15 cellular contexts compared by ENCODE assay signal in the genomic region with DNA sequence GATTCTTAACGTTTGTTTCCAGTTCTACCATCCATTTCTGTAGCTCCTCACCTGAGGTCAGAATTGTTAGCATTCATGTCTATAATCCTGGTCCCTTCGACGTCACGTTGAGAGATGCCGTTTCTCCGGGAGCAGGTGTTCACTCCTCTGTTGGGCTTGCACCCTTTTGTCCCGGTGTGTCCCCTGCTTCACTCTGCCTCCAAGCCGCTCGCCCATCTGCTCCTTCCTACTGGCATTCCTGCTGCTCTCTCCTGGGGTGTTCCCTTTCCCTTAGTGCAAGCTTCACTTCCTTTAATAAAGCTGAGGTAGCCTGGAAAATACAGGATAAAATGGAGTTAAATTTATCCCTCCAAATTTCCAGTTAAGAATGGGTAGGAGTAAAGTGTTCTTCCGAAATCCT.
DNase-seq lines count a peak whose midpoint lies in the region; ATAC-seq and TF ChIP-seq lines count a peak whose summit lies in the region.
"Had no signal": no experiment of that assay in that cellular context is flagged by ENCODE, and none has a peak within 500 bp of the region (broad histone marks: within the 10 kb centered on the region; RNA-seq: fewer than 3 reads in every experiment).

No MANE protein-coding gene starts in this region.

- intact Hi-C loops in CD8-positive, alpha-beta T cell (cut with DNase I, micrococcal nuclease) = loop anchor here (1.0 to 5.0 kb wide), 5 partner anchors 14 to 113 kb away; a partner anchor contains a TSS
- intact Hi-C loops in tibial artery (cut with DNase I; ENCODE audit: low total_unique reads) = no loop called here
- intact Hi-C loops in left colon (cut with DNase I, micrococcal nuclease) = no loop called here

- H3K4me3 Mint-ChIP-seq in CD4-positive, CD25-positive, alpha-beta regulatory T cell = no peak overlapping the region
- H3K4me3 Mint-ChIP-seq in CD8-positive, alpha-beta T cell = no peak overlapping the region
- peak overlapping the region; percentile 21 for H3K4me3 Mint-ChIP-seq in glutamatergic neuron (ENCODE audit: unreplicated experiment)
- H3K4me3 Mint-ChIP-seq: CD14-positive monocyte, naive B cell had no signal

- peaks cover 7% of the 10 kb centered on the region for H3K4me1 ChIP-seq in CD4-positive, CD25-positive, alpha-beta regulatory T cell (ENCODE audit: control insufficient read depth, insufficient read depth, low read length, poor library complexity, severe bottlenecking)
- peaks cover 19% of the 10 kb centered on the region for H3K4me1 ChIP-seq in CD8-positive, alpha-beta T cell (ENCODE audit: insufficient read depth, low read length)
- peaks cover 0 to 12% (median 5%) of the 10 kb centered on the region in 4 donors for H3K4me1 ChIP-seq in tibial artery

- DNase-seq in CD4-positive, CD25-positive, alpha-beta regulatory T cell = no peak
- no peak for DNase-seq in CD8-positive, alpha-beta T cell
- DNase-seq in NCI-H69 (lab: John Stamatoyannopoulos, UW) (peak; percentile 98), glutamatergic neuron (peak; percentile 61), tibial artery (no peak), putamen (ENCODE audit: low spot score) (no peak), left colon (no peak)
- DNase-seq: naive B cell, NCI-H1436 treated with DMSO at 0.1 percent for 48 hours, retina had no signal

- CTCF ChIA-PET in CD8-positive, alpha-beta T cell (lab: Charles Lee) = interaction anchor here (0.9 to 1.8 kb wide), 3 partner anchors 108 to 113 kb away, joined by 3 to 4 read pairs (median 4); no protein-coding TSS in a partner anchor

- POLR2A ChIA-PET in CD8-positive, alpha-beta T cell (lab: Charles Lee) = no interaction called here

- peak overlapping the region; percentile 38 for H3K27ac ChIP-seq in CD4-positive, CD25-positive, alpha-beta regulatory T cell (ENCODE audit: insufficient read depth, low read length, poor library complexity, severe bottlenecking)
- no peak overlapping the region for H3K27ac ChIP-seq in CD8-positive, alpha-beta T cell (ENCODE audit: low read depth, low read length)
- H3K27ac ChIP-seq in tibial artery = no peak overlapping the region
- H3K27ac ChIP-seq: GM23248, SK-N-MC, VCaP had no signal

- TF ChIP-seq CTCF in CD8-positive, alpha-beta T cell (IDR thresholded peaks at IDR 0.05) = no peak
- no peak for TF ChIP-seq CTCF in glutamatergic neuron (IDR thresholded peaks at IDR 0.05; ENCODE audit: partially characterized antibody, unreplicated experiment)
- no peak for TF ChIP-seq CTCF in tibial artery (IDR thresholded peaks at IDR 0.05)

- H3K36me3 Mint-ChIP-seq in CD4-positive, CD25-positive, alpha-beta regulatory T cell = peaks cover 36% of the 10 kb centered on the region
- peaks cover 75% of the 10 kb centered on the region for H3K36me3 Mint-ChIP-seq in CD8-positive, alpha-beta T cell
- H3K36me3 Mint-ChIP-seq in glutamatergic neuron (ENCODE audit: unreplicated experiment) = peaks cover 6% of the 10 kb centered on the region

- H3K4me1 Mint-ChIP-seq in CD4-positive, CD25-positive, alpha-beta regulatory T cell = peaks cover 18 to 77% (median 56%) of the 10 kb centered on the region in 4 donors
- peaks cover 61% of the 10 kb centered on the region for H3K4me1 Mint-ChIP-seq in CD8-positive, alpha-beta T cell (ENCODE audit: low read depth)
- peaks cover 28% of the 10 kb centered on the region for H3K4me1 Mint-ChIP-seq in glutamatergic neuron (ENCODE audit: low read depth, unreplicated experiment)
- H3K4me1 Mint-ChIP-seq: CD14-positive monocyte had no signal

- no peak for ATAC-seq in CD4-positive, CD25-positive, alpha-beta regulatory T cell (ENCODE audit: low read depth in 2 of 2)
- ATAC-seq in CD8-positive, alpha-beta T cell = no peak
- ATAC-seq in left colon = no peak

- H3K9me3 Mint-ChIP-seq in CD4-positive, CD25-positive, alpha-beta regulatory T cell = no peaks in the 10 kb centered on the region
- H3K9me3 Mint-ChIP-seq in CD8-positive, alpha-beta T cell = no peaks in the 10 kb centered on the region
- peaks cover 11% of the 10 kb centered on the region for H3K9me3 Mint-ChIP-seq in glutamatergic neuron (ENCODE audit: unreplicated experiment)
- H3K9me3 Mint-ChIP-seq: CD14-positive monocyte had no signal

- no peaks in the 10 kb centered on the region for H3K9me3 ChIP-seq in CD4-positive, CD25-positive, alpha-beta regulatory T cell (ENCODE audit: control insufficient read depth in 2 of 2, low read length in 2 of 2)
- H3K9me3 ChIP-seq in CD8-positive, alpha-beta T cell (ENCODE audit: low read length) = no peaks in the 10 kb centered on the region
- no peaks in the 10 kb centered on the region for H3K9me3 ChIP-seq in tibial artery

- no peaks in the 10 kb centered on the region for H3K27me3 Mint-ChIP-seq in CD4-positive, CD25-positive, alpha-beta regulatory T cell
- H3K27me3 Mint-ChIP-seq in CD8-positive, alpha-beta T cell (ENCODE audit: low read depth) = no peaks in the 10 kb centered on the region
- H3K27me3 Mint-ChIP-seq in glutamatergic neuron (ENCODE audit: unreplicated experiment) = peaks cover 6% of the 10 kb centered on the region
- H3K27me3 Mint-ChIP-seq: naive B cell had no signal

- H3K36me3 ChIP-seq in CD4-positive, CD25-positive, alpha-beta regulatory T cell (ENCODE audit: control insufficient read depth, insufficient read depth, low read length) = peaks cover 69% of the 10 kb centered on the region
- peaks cover 5% of the 10 kb centered on the region for H3K36me3 ChIP-seq in CD8-positive, alpha-beta T cell (ENCODE audit: insufficient read depth, low read length)
- H3K36me3 ChIP-seq in tibial artery = peaks cover 0 to 11% (median 0%) of the 10 kb centered on the region in 3 donors

- peak overlapping the region in 2 of 3 donors; percentile 30 to 87 for H3K27ac Mint-ChIP-seq in CD4-positive, CD25-positive, alpha-beta regulatory T cell
- H3K27ac Mint-ChIP-seq in CD8-positive, alpha-beta T cell = peak overlapping the region; percentile 82
- H3K27ac Mint-ChIP-seq in glutamatergic neuron (ENCODE audit: unreplicated experiment) = peak overlapping the region; percentile 96

- no peak overlapping the region for H3K4me3 ChIP-seq in CD4-positive, CD25-positive, alpha-beta regulatory T cell (ENCODE audit: low read depth, low read length)
- no peak overlapping the region for H3K4me3 ChIP-seq in CD8-positive, alpha-beta T cell (ENCODE audit: low read depth, low read length)
- no peak overlapping the region for H3K4me3 ChIP-seq in tibial artery
- H3K4me3 ChIP-seq: coronary artery, GM23248, SK-N-MC had no signal

- H3K27me3 ChIP-seq in CD4-positive, CD25-positive, alpha-beta regulatory T cell (ENCODE audit: control insufficient read depth, insufficient read depth, low read length) = no peaks in the 10 kb centered on the region
- H3K27me3 ChIP-seq in CD8-positive, alpha-beta T cell (ENCODE audit: insufficient read depth, low read length) = no peaks in the 10 kb centered on the region
- no peaks in the 10 kb centered on the region for H3K27me3 ChIP-seq in tibial artery

Comparison
In these comparisons a context has a peak if more than half of its experiments do, and no peak if none do; other contexts are left out.
1. DNase-seq: peak in NCI-H69 (single experiment) and glutamatergic neuron (single experiment); none in CD4-positive, CD25-positive, alpha-beta regulatory T cell (0 of 3), CD8-positive, alpha-beta T cell (0 of 7), tibial artery (0 of 2), putamen (single experiment) and left colon (0 of 2).
2. intact Hi-C loops: an anchor here in CD8-positive, alpha-beta T cell (1.0 to 5.0 kb wide); none called in tibial artery and left colon.
3. Peak in every context shown above with its lines, with median percentiles within 50 percentile points of each other: H3K27ac Mint-ChIP-seq.